ENCODE assay signal across 19 cellular contexts in the genomic region with DNA sequence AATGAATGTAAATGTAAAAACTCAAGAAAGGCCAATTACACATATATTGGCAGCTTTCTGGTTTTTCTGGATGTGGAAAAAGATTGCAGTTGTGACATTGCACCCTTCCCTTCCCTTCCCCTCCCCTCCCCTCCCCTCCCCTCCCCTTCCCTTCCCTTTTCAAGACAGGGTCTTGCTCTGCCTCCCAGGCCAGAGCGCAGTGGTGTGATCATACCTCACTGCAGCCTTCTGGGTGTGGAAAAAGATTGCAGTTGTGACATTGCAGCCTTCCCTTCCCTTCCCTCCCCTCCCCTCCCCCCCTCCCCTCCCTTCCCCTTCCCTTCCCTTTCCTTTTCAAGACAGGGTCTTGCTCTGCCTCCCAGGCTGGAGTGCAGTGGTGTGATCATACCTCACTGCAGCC. TPM values are rescaled to one million over a fixed set of nuclear protein-coding genes. Genes with fewer than 3 reads are reported as not detected.
"Had no signal": no experiment of that assay in that cellular context is flagged by ENCODE, and none has a peak within 500 bp of the region (broad histone marks: within the 10 kb centered on the region; RNA-seq: fewer than 3 reads in every experiment).

No MANE protein-coding gene starts in this region.

- ATAC-seq: activated CD8-positive, alpha-beta T cell treated with anti-CD3 and anti-CD28 coated beads, Interleukin-2, amount 10 ng/mL, durations not matched to agents 7 days and 5 days had no signal

- DNase-seq: activated CD4-positive, alpha-beta T cell treated with anti-CD3 and anti-CD28 coated beads, Interleukin-2, amount 50 U/mL, for 1 hour; activated CD4-positive, CD25-positive, alpha-beta regulatory T cell treated with anti-CD3 and anti-CD28 coated beads, Interleukin-2, amount 50 U/mL, for 72 hours; activated CD8-positive, alpha-beta T cell treated with anti-CD3 and anti-CD28 coated beads, Interleukin-2, amount 10 ng/mL, durations not matched to agents 7 days and 5 days; activated gamma-delta T cell treated with Interleukin-2 at 50 U/mL for 16 hours; aorta; dermis blood vessel endothelial cell; effector CD8-positive, alpha-beta T cell; foreskin melanocyte; glutamatergic neuron; occipital lobe; stimulated activated CD4-positive, alpha-beta T cell treated with anti-CD3 and anti-CD28 coated beads, Interleukin-2, amount 100 ng/mL, for 48 hours; stimulated activated CD8-positive, alpha-beta memory T cell treated with anti-CD3 and anti-CD28 coated beads, Interleukin-4, amount 100 ng/mL, for 48 hours; stimulated activated naive CD4-positive, alpha-beta T cell treated with Interleukin-2 at 50 U/mL for 16 hours had no signal

- H3K27me3 ChIP-seq: hepatocyte had no signal

- H3K4me3 ChIP-seq: hepatocyte had no signal

- H3K27ac ChIP-seq: hepatocyte, VCaP had no signal

RNA-seq across cellular contexts. Expression of gene PIK3R5, which starts 41.7 kb away (rescaled TPM):
- total RNA-seq: chondrocyte, dermis blood vessel endothelial cell, myocyte, renal cortical epithelial cell had no signal
- polyA plus RNA-seq: hepatocyte, neural cell had no signal

RNA-seq across cellular contexts. Expression of gene PIK3R6, which starts 56.3 kb away (rescaled TPM):
- total RNA-seq: chondrocyte, dermis blood vessel endothelial cell, myocyte, renal cortical epithelial cell had no signal
- polyA plus RNA-seq: neural cell had no signal
